In genomic region chr9:35515766-35516165, GRCh38 we compare ENCODE assay signal across 15 cellular contexts. TPM values are rescaled to one million over a fixed set of nuclear protein-coding genes. Genes with fewer than 3 reads are reported as not detected.
DNase-seq lines count a peak whose midpoint lies in the region; ATAC-seq, FAIRE-seq and TF ChIP-seq lines count a peak whose summit lies in the region.
"Had no signal": no experiment of that assay in that cellular context is flagged by ENCODE, and none has a peak within 500 bp of the region (broad histone marks: within the 10 kb centered on the region; RNA-seq: fewer than 3 reads in every experiment).

No MANE protein-coding gene starts in this region.

- no peak for ATAC-seq in activated CD4-positive, CD25-positive, alpha-beta regulatory T cell treated with anti-CD3 and anti-CD28 coated beads, Interleukin-2, amount 50 U/mL, for 24 hours
- ATAC-seq: heart right ventricle, WTC11 had no signal

- TF ChIP-seq POLR2A in sigmoid colon (IDR thresholded peaks at IDR 0.05): no peak

- no peak overlapping the region for H3K4me3 ChIP-seq in astrocyte (ENCODE audit: insufficient read depth, low read depth, low read length)
- H3K4me3 ChIP-seq in sigmoid colon: no peak overlapping the region
- H3K4me3 ChIP-seq in colonic mucosa: no peak overlapping the region
- H3K4me3 ChIP-seq: heart right ventricle had no signal

- H3K27me3 ChIP-seq in astrocyte (ENCODE audit: insufficient read depth, low read length): no peaks in the 10 kb centered on the region
- H3K27me3 ChIP-seq in sigmoid colon: no peaks in the 10 kb centered on the region
- no peaks in the 10 kb centered on the region for H3K27me3 ChIP-seq in colonic mucosa
- H3K27me3 ChIP-seq: heart right ventricle had no signal

- 97% methylated on average over 7 of the region's 7 CpGs for WGBS in sigmoid colon, 2 donors

- H3K4me1 Mint-ChIP-seq in astrocyte (ENCODE audit: low read depth, unreplicated experiment): peaks cover 79% of the 10 kb centered on the region
- H3K4me1 Mint-ChIP-seq: activated naive CD8-positive, alpha-beta T cell treated with anti-CD3 and anti-CD28 coated beads, Interleukin-2, amount 10 ng/mL, durations not matched to agents 7 days and 5 days had no signal

- H2AFZ ChIP-seq in astrocyte (ENCODE audit: low read depth, low read length): no peak overlapping the region

- peak overlapping the region; percentile 100 for H3K27ac Mint-ChIP-seq in astrocyte (ENCODE audit: unreplicated experiment)
- H3K27ac Mint-ChIP-seq: activated naive CD8-positive, alpha-beta T cell treated with anti-CD3 and anti-CD28 coated beads, Interleukin-2, amount 10 ng/mL, durations not matched to agents 7 days and 5 days; WTC11 had no signal

- H3K9me3 ChIP-seq in astrocyte (ENCODE audit: insufficient read depth, low read depth, low read length) (no peaks in the 10 kb centered on the region), sigmoid colon (no peaks in the 10 kb centered on the region), colonic mucosa (no peaks in the 10 kb centered on the region)
- H3K9me3 ChIP-seq: heart right ventricle had no signal

- peak; percentile 73 for DNase-seq in EL
- no peak for DNase-seq in astrocyte (ENCODE audit: low read depth)
- peak; percentile 36 for DNase-seq in glomerular visceral epithelial cell (ENCODE audit: extremely low spot score)
- no peak for DNase-seq in sigmoid colon
- DNase-seq in colonic mucosa: no peak
- DNase-seq in cerebellum (ENCODE audit: low spot score): no peak
- no peak for DNase-seq in activated CD4-positive, alpha-beta T cell treated with anti-CD3 and anti-CD28 coated beads, Interleukin-2, amount 50 U/mL, for 48 hours
- DNase-seq: activated naive CD8-positive, alpha-beta T cell treated with anti-CD3 and anti-CD28 coated beads, Interleukin-2, amount 10 ng/mL, durations not matched to agents 7 days and 5 days; GOT3; heart right ventricle; NCI-H2029 treated with DMSO at 0.1 percent for 48 hours; nucleus accumbens had no signal

- no peaks in the 10 kb centered on the region for H3K36me3 ChIP-seq in astrocyte (ENCODE audit: insufficient read depth, low read length)
- no peaks in the 10 kb centered on the region for H3K36me3 ChIP-seq in sigmoid colon
- H3K36me3 ChIP-seq in colonic mucosa: no peaks in the 10 kb centered on the region

- no peak for TF ChIP-seq CTCF in astrocyte (IDR thresholded peaks at IDR 0.05; ENCODE audit: insufficient read depth, low read depth, low read length)
- TF ChIP-seq CTCF in sigmoid colon (IDR thresholded peaks at IDR 0.05): no peak
- no peak for TF ChIP-seq CTCF in colonic mucosa (IDR thresholded peaks at IDR 0.05)

- H3K27ac ChIP-seq in astrocyte (ENCODE audit: low read depth, low read length) (peak overlapping the region; percentile 96), sigmoid colon (peak overlapping the region; percentile 79 to 90 (median 87)), colonic mucosa (no peak overlapping the region)

- H3K79me2 ChIP-seq in astrocyte (ENCODE audit: insufficient read depth, low read length): peaks cover 53% of the 10 kb centered on the region

- H3K9ac ChIP-seq in astrocyte (ENCODE audit: low read length) (peak overlapping the region; percentile 72), colonic mucosa (ENCODE audit: low read depth in 2 of 2, low read length in 2 of 2) (no peak overlapping the region)

- H3K4me2 ChIP-seq in astrocyte (ENCODE audit: low read length): peak overlapping the region; percentile 73

- peaks cover 6% of the 10 kb centered on the region for H3K36me3 Mint-ChIP-seq in astrocyte (ENCODE audit: low read depth, unreplicated experiment)
- H3K36me3 Mint-ChIP-seq: activated naive CD8-positive, alpha-beta T cell treated with anti-CD3 and anti-CD28 coated beads, Interleukin-2, amount 10 ng/mL, durations not matched to agents 7 days and 5 days; WTC11 had no signal

- no peak for FAIRE-seq in astrocyte (lab: Jason Lieb, UNC)
- FAIRE-seq: GM12891 had no signal

- no peaks in the 10 kb centered on the region for H3K27me3 Mint-ChIP-seq in astrocyte (ENCODE audit: low read depth, unreplicated experiment)

- H4K20me1 ChIP-seq in astrocyte (ENCODE audit: insufficient read depth, low read length): no peaks in the 10 kb centered on the region

- peaks cover 67% of the 10 kb centered on the region for H3K4me1 ChIP-seq in astrocyte (ENCODE audit: insufficient read depth, low read length)
- H3K4me1 ChIP-seq in sigmoid colon: peaks cover 0 to 97% (median 90%) of the 10 kb centered on the region in 4 donors
- H3K4me1 ChIP-seq in colonic mucosa: peaks cover 5% of the 10 kb centered on the region

- peak overlapping the region; percentile 70 for H3K4me3 Mint-ChIP-seq in astrocyte (ENCODE audit: unreplicated experiment)
- H3K4me3 Mint-ChIP-seq: activated naive CD8-positive, alpha-beta T cell treated with anti-CD3 and anti-CD28 coated beads, Interleukin-2, amount 10 ng/mL, durations not matched to agents 7 days and 5 days; WTC11 had no signal

- TF ChIP-seq EP300 in sigmoid colon (IDR thresholded peaks at IDR 0.05): no peak

- no peaks in the 10 kb centered on the region for H3K9me3 Mint-ChIP-seq in astrocyte (ENCODE audit: unreplicated experiment)
- H3K9me3 Mint-ChIP-seq: activated naive CD8-positive, alpha-beta T cell treated with anti-CD3 and anti-CD28 coated beads, Interleukin-2, amount 10 ng/mL, durations not matched to agents 7 days and 5 days; WTC11 had no signal

- intact Hi-C loops in sigmoid colon (cut with DNase I) (no loop called here), colonic mucosa (cut with DNase I) (no loop called here)

RNA-seq across cellular contexts. Expression of gene RUSC2, which starts 25.9 kb away (rescaled TPM):
- total RNA-seq in astrocyte (63.8 and 67.4 TPM in 2 replicates), sigmoid colon (10 to 100 TPM; 30.9 to 47.1 (median 43.4) TPM), colonic mucosa (1 to 10 TPM; 4.7 to 8.6 TPM), cerebellum (39.3 TPM)
- polyA plus RNA-seq in sigmoid colon: 1 to 10 TPM in 2 of 3 donors, under 1 TPM in 1; 0.92 to 5.6 (median 1.2) TPM

Comparison
In these comparisons a context has a peak if more than half of its experiments do, and no peak if none do; other contexts are left out.
1. DNase-seq: peak in EL (single experiment) and glomerular visceral epithelial cell (single experiment); none in astrocyte (single experiment), sigmoid colon (single experiment), colonic mucosa (single experiment), cerebellum (single experiment) and activated CD4-positive, alpha-beta T cell treated with anti-CD3 and anti-CD28 coated beads, Interleukin-2, amount 50 U/mL, for 48 hours (0 of 2).